8 cellular contexts compared by ENCODE assay signal in genomic region chr15:70101459-70102113, GRCh38. TPM values are rescaled to one million over a fixed set of nuclear protein-coding genes. Genes with fewer than 3 reads are reported as not detected.
A peak's percentile ranks its signal among the peaks of the same experiment; 100 is the strongest.
DNase-seq lines count a peak whose midpoint lies in the region; ATAC-seq and TF ChIP-seq lines count a peak whose summit lies in the region.

No MANE protein-coding gene starts in this region.

- no peaks in the 10 kb centered on the region for H3K9me3 ChIP-seq in ovary

- no peak for TF ChIP-seq EP300 in ovary (IDR thresholded peaks at IDR 0.05)

- intact Hi-C loops in ovary (cut with DNase I), result loop anchor here in 1 of 4 donors (5.0 kb wide), 1 partner anchor 51 kb away; no protein-coding TSS in a partner anchor
- intact Hi-C loops in activated CD8-positive, alpha-beta T cell treated with anti-CD3 and anti-CD28 coated beads for 36 hours (cut with micrococcal nuclease), result loop anchor here (5.0 kb wide), 1 partner anchor 386 kb away; no protein-coding TSS in a partner anchor

- H3K4me1 ChIP-seq in ovary (ENCODE audit: insufficient read depth), result peaks cover 16% of the 10 kb centered on the region

- H3K9me3 Mint-ChIP-seq in activated CD8-positive, alpha-beta T cell treated with anti-CD3 and anti-CD28 coated beads for 36 hours, result no peaks in the 10 kb centered on the region

- WGBS in ovary, 3 donors, result 2 to 3% (median 3%) methylated on average over 12 of the region's 12 CpGs

- H3K4me1 Mint-ChIP-seq in activated CD8-positive, alpha-beta T cell treated with anti-CD3 and anti-CD28 coated beads for 36 hours (ENCODE audit: low read depth), result peaks cover 16% of the 10 kb centered on the region

- POLR2A ChIA-PET in activated CD8-positive, alpha-beta T cell treated with anti-CD3 and anti-CD28 coated beads for 36 hours (lab: Charles Lee), result interaction anchor here (0.9 to 3.0 kb wide), 2 partner anchors 40 to 376 kb away, joined by 3 to 16 read pairs; no protein-coding TSS in a partner anchor

- no peak overlapping the region for H3K27ac Mint-ChIP-seq in activated CD8-positive, alpha-beta T cell treated with anti-CD3 and anti-CD28 coated beads for 36 hours

- peak in 1 of 3 donors; percentile 9 for TF ChIP-seq CTCF in ovary (IDR thresholded peaks at IDR 0.05)
- TF ChIP-seq CTCF in activated CD8-positive, alpha-beta T cell treated with anti-CD3 and anti-CD28 coated beads for 36 hours (IDR thresholded peaks at IDR 0.05), result no peak

- H3K27me3 ChIP-seq in ovary, result no peaks in the 10 kb centered on the region

- CTCF ChIA-PET in activated CD8-positive, alpha-beta T cell treated with anti-CD3 and anti-CD28 coated beads for 36 hours (lab: Charles Lee), result interaction anchor here (1.1 to 3.8 kb wide), 9 partner anchors 8 to 385 kb away, joined by 3 to 14 read pairs (median 5); no protein-coding TSS in a partner anchor

- H3K4me3 ChIP-seq in ovary, result no peak overlapping the region

- no peak for ATAC-seq in activated CD8-positive, alpha-beta T cell treated with anti-CD3 and anti-CD28 coated beads for 36 hours
- ATAC-seq in GM18517 (IDR thresholded peaks at IDR 0.05; ENCODE audit: unreplicated experiment) (no peak), GM21367 (IDR thresholded peaks at IDR 0.05; ENCODE audit: unreplicated experiment) (no peak)

- H3K4me3 Mint-ChIP-seq in activated CD8-positive, alpha-beta T cell treated with anti-CD3 and anti-CD28 coated beads for 36 hours, result no peak overlapping the region

- peak; percentile 25 for TF ChIP-seq POLR2A in ovary (IDR thresholded peaks at IDR 0.05)

- H3K36me3 Mint-ChIP-seq in activated CD8-positive, alpha-beta T cell treated with anti-CD3 and anti-CD28 coated beads for 36 hours (ENCODE audit: low read depth), result peaks cover 1% of the 10 kb centered on the region

- peak overlapping the region; percentile 6 to 69 for H3K27ac ChIP-seq in ovary

- peaks cover 8% of the 10 kb centered on the region for H3K27me3 Mint-ChIP-seq in activated CD8-positive, alpha-beta T cell treated with anti-CD3 and anti-CD28 coated beads for 36 hours

- H3K36me3 ChIP-seq in ovary, result no peaks in the 10 kb centered on the region

- DNase-seq in DMS53 treated with DMSO at 0.1 percent for 48 hours (lab: John Stamatoyannopoulos, UW; ENCODE audit: unreplicated experiment), result peak; percentile 72
- DNase-seq in NCI-H1048 (lab: John Stamatoyannopoulos, UW), result peak; percentile 82
- peak; percentile 46 for DNase-seq in SHP77 treated with DMSO at 0.1 percent for 48 hours (lab: John Stamatoyannopoulos, UW)
- DNase-seq in fibroblast of peridontal ligament (ENCODE audit: extremely low read depth), result peak; percentile 72
- peak; percentile 70 to 82 (median 77) for DNase-seq in ovary
- no peak for DNase-seq in activated CD8-positive, alpha-beta T cell treated with anti-CD3 and anti-CD28 coated beads for 36 hours

RNA-seq across cellular contexts. Expression of gene TLE3, which starts 3.9 kb away (rescaled TPM):
- 10 to 100 TPM; 53.9 to 70.8 (median 62.4) TPM for total RNA-seq in ovary
- polyA plus RNA-seq in ovary, result 10 to 100 TPM; 17.5 to 24.4 TPM
- 10 to 100 TPM; 48.4 to 64.2 TPM for total RNA-seq in activated CD8-positive, alpha-beta T cell treated with anti-CD3 and anti-CD28 coated beads for 36 hours
